27 cellular contexts compared by ENCODE assay signal in genomic region chrX:152313529-152314302, GRCh38.
"Had no signal": no experiment of that assay in that cellular context is flagged by ENCODE, and none has a peak within 500 bp of the region (broad histone marks: within the 10 kb centered on the region; RNA-seq: fewer than 3 reads in every experiment).

No MANE protein-coding gene starts in this region.

- H3K36me3 ChIP-seq: cardiac muscle cell, esophagus squamous epithelium, gastrocnemius medialis, left ventricle myocardium inferior, neutrophil, pancreas, right atrium auricular region, upper lobe of left lung had no signal

- H3K4me1 ChIP-seq: esophagus squamous epithelium, gastrocnemius medialis, left ventricle myocardium inferior, pancreas, psoas muscle, right atrium auricular region, upper lobe of left lung had no signal

- ATAC-seq: activated T-cell treated with anti-CD3 and anti-CD28 coated beads, Interleukin-2, amount 50 U/mL, for 72 hours; gastrocnemius medialis; natural killer cell treated with Interleukin-12 subunit alpha and Interleukin-12 subunit beta and Interleukin-15 and Interleukin-18, amount 100 ng/mL, for 72 hours; pancreas; psoas muscle; stimulated activated naive CD8-positive, alpha-beta T cell treated with anti-CD3 and anti-CD28 coated beads, Interleukin-15, Interleukin-2, amounts not matched to agents 100 U/mL and 50 U/mL, for 24 hours had no signal

- DNase-seq: activated CD4-positive, alpha-beta memory T cell treated with anti-CD3 and anti-CD28 coated beads for 36 hours; activated CD4-positive, alpha-beta T cell treated with anti-CD3 and anti-CD28 coated beads for 4 hours; activated CD4-positive, CD25-positive, alpha-beta regulatory T cell; activated effector memory CD4-positive, alpha-beta T cell treated with Interleukin-2 at 50 U/mL for 16 hours; activated naive CD4-positive, alpha-beta T cell treated with anti-CD3 and anti-CD28 coated beads for 36 hours; activated naive CD8-positive, alpha-beta T cell treated with anti-CD3 and anti-CD28 coated beads, Interleukin-2, amount 10 ng/mL, durations not matched to agents 7 days and 5 days; activated T-cell treated with anti-CD3 and anti-CD28 coated beads, Interleukin-2, amount 50 U/mL, for 72 hours; amniotic stem cell; cortex of kidney; endodermal cell; esophagus squamous epithelium; gastrocnemius medialis; hippocampal formation; left ventricle myocardium inferior; mammary epithelial cell; midbrain; pancreas; psoas muscle; stimulated activated CD4-positive, alpha-beta T cell treated with anti-CD3 and anti-CD28 coated beads, Interleukin-4, amount 100 ng/mL, for 4 hours; stimulated activated naive CD8-positive, alpha-beta T cell treated with anti-CD3 and anti-CD28 coated beads, Interleukin-15, Interleukin-2, amounts not matched to agents 100 U/mL and 50 U/mL, for 24 hours; upper lobe of left lung had no signal

- H3K27ac Mint-ChIP-seq: activated CD4-positive, alpha-beta memory T cell treated with anti-CD3 and anti-CD28 coated beads for 36 hours; activated naive CD4-positive, alpha-beta T cell treated with anti-CD3 and anti-CD28 coated beads for 36 hours; activated naive CD8-positive, alpha-beta T cell treated with anti-CD3 and anti-CD28 coated beads, Interleukin-2, amount 10 ng/mL, durations not matched to agents 7 days and 5 days; activated T-cell treated with anti-CD3 and anti-CD28 coated beads, Interleukin-2, amount 50 U/mL, for 72 hours; endodermal cell; natural killer cell treated with Interleukin-12 subunit alpha and Interleukin-12 subunit beta and Interleukin-15 and Interleukin-18, amount 100 ng/mL, for 72 hours; T-helper 2 cell treated with Interferon-gamma antibody and Interleukin-4, amounts not matched to agents 5 μg/mL and 100 μg/mL, for 36 hours had no signal

- H3K9me3 ChIP-seq: esophagus squamous epithelium, gastrocnemius medialis, neutrophil, pancreas, psoas muscle had no signal

- H3K4me1 Mint-ChIP-seq: activated naive CD8-positive, alpha-beta T cell treated with anti-CD3 and anti-CD28 coated beads, Interleukin-2, amount 10 ng/mL, durations not matched to agents 7 days and 5 days had no signal

- H3K9me3 Mint-ChIP-seq: activated naive CD8-positive, alpha-beta T cell treated with anti-CD3 and anti-CD28 coated beads, Interleukin-2, amount 10 ng/mL, durations not matched to agents 7 days and 5 days; T-helper 2 cell treated with Interferon-gamma antibody and Interleukin-4, amounts not matched to agents 5 μg/mL and 100 μg/mL, for 36 hours had no signal

- H3K27ac ChIP-seq: cardiac muscle cell, esophagus squamous epithelium, gastrocnemius medialis, left ventricle myocardium inferior, neutrophil, pancreas, psoas muscle, right atrium auricular region, upper lobe of left lung had no signal

- H3K4me3 ChIP-seq: cardiac muscle cell, esophagus squamous epithelium, gastrocnemius medialis, left ventricle myocardium inferior, pancreas, psoas muscle, right atrium auricular region, upper lobe of left lung had no signal

- FAIRE-seq: pancreas, TTC549 had no signal

- H3K27me3 ChIP-seq: cardiac muscle cell, esophagus squamous epithelium, gastrocnemius medialis, neutrophil, right atrium auricular region, upper lobe of left lung had no signal

- H3K36me3 Mint-ChIP-seq: activated CD4-positive, alpha-beta memory T cell treated with anti-CD3 and anti-CD28 coated beads for 36 hours; activated naive CD8-positive, alpha-beta T cell treated with anti-CD3 and anti-CD28 coated beads, Interleukin-2, amount 10 ng/mL, durations not matched to agents 7 days and 5 days; natural killer cell treated with Interleukin-12 subunit alpha and Interleukin-12 subunit beta and Interleukin-15 and Interleukin-18, amount 100 ng/mL, for 72 hours had no signal

- H3K4me3 Mint-ChIP-seq: activated CD4-positive, alpha-beta memory T cell treated with anti-CD3 and anti-CD28 coated beads for 36 hours; activated naive CD4-positive, alpha-beta T cell treated with anti-CD3 and anti-CD28 coated beads for 36 hours; activated naive CD8-positive, alpha-beta T cell treated with anti-CD3 and anti-CD28 coated beads, Interleukin-2, amount 10 ng/mL, durations not matched to agents 7 days and 5 days; activated T-cell treated with anti-CD3 and anti-CD28 coated beads, Interleukin-2, amount 50 U/mL, for 72 hours; endodermal cell; natural killer cell treated with Interleukin-12 subunit alpha and Interleukin-12 subunit beta and Interleukin-15 and Interleukin-18, amount 100 ng/mL, for 72 hours; T-helper 2 cell treated with Interferon-gamma antibody and Interleukin-4, amounts not matched to agents 5 μg/mL and 100 μg/mL, for 36 hours had no signal

- H3K27me3 Mint-ChIP-seq: activated CD4-positive, alpha-beta memory T cell treated with anti-CD3 and anti-CD28 coated beads for 36 hours; activated naive CD8-positive, alpha-beta T cell treated with anti-CD3 and anti-CD28 coated beads, Interleukin-2, amount 10 ng/mL, durations not matched to agents 7 days and 5 days; natural killer cell treated with Interleukin-12 subunit alpha and Interleukin-12 subunit beta and Interleukin-15 and Interleukin-18, amount 100 ng/mL, for 72 hours had no signal
